ENCODE assay signal across 14 cellular contexts in the genomic region with DNA sequence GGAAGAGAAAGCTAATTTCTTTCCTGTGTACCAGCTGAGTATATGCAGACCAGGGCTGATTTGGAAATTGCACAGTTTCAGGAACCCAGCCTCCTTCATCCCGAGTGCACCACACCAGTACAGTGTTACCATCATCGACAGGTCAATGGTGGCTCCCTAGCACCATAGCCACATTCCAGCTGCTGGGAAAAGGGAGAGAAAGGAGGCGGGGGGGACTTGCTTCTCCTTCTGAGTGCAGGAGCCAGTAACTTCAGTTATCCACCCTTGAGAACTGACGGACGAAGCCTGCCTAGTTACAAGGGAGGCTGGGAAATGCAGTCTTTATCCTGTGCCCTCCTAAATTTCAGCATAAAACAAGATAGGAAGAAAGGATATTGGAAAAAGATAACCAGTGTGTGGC.
DNase-seq lines count a peak whose midpoint lies in the region; ATAC-seq, FAIRE-seq and TF ChIP-seq lines count a peak whose summit lies in the region.
"Had no signal": no experiment of that assay in that cellular context is flagged by ENCODE, and none has a peak within 500 bp of the region (broad histone marks: within the 10 kb centered on the region; RNA-seq: fewer than 3 reads in every experiment).

No MANE protein-coding gene starts in this region.

- H3K9me3 ChIP-seq in astrocyte (ENCODE audit: insufficient read depth, low read depth, low read length) = no peaks in the 10 kb centered on the region
- no peaks in the 10 kb centered on the region for H3K9me3 ChIP-seq in lung (ENCODE audit: control insufficient read depth in 2 of 2, insufficient read depth in 1 of 2, low read length in 1 of 2)
- H3K9me3 ChIP-seq in thyroid gland = no peaks in the 10 kb centered on the region
- H3K9me3 ChIP-seq in MG63 = no peaks in the 10 kb centered on the region

- H4K20me1 ChIP-seq in astrocyte (ENCODE audit: insufficient read depth, low read length) = no peaks in the 10 kb centered on the region

- peak overlapping the region; percentile 49 for H2AFZ ChIP-seq in astrocyte (ENCODE audit: low read depth, low read length)

- H3K4me2 ChIP-seq in astrocyte (ENCODE audit: low read length) = peak overlapping the region; percentile 47

- 58 to 60% methylated on average over 5 of the region's 5 CpGs for WGBS in lung, 2 donors
- 77 to 83% methylated on average over 5 of the region's 5 CpGs for WGBS in thyroid gland, 2 donors

- peaks cover 14% of the 10 kb centered on the region for H3K4me1 Mint-ChIP-seq in activated naive CD8-positive, alpha-beta T cell (ENCODE audit: low read depth)
- H3K4me1 Mint-ChIP-seq in activated naive CD8-positive, alpha-beta T cell treated with anti-CD3 and anti-CD28 coated beads for 36 hours = peaks cover 36% of the 10 kb centered on the region
- peaks cover 51% of the 10 kb centered on the region for H3K4me1 Mint-ChIP-seq in astrocyte (ENCODE audit: low read depth, unreplicated experiment)

- ATAC-seq in lung (ENCODE audit: insufficient read depth, low FRiP score) (no peak), GM21529 (IDR thresholded peaks at IDR 0.05; ENCODE audit: unreplicated experiment) (no peak)

- H3K79me2 ChIP-seq in astrocyte (ENCODE audit: insufficient read depth, low read length) = no peaks in the 10 kb centered on the region

- H3K27ac Mint-ChIP-seq in activated naive CD8-positive, alpha-beta T cell = no peak overlapping the region
- H3K27ac Mint-ChIP-seq in activated naive CD8-positive, alpha-beta T cell treated with anti-CD3 and anti-CD28 coated beads for 36 hours = no peak overlapping the region
- H3K27ac Mint-ChIP-seq in astrocyte (ENCODE audit: unreplicated experiment) = peak overlapping the region; percentile 71

- H3K9me3 Mint-ChIP-seq in activated naive CD8-positive, alpha-beta T cell (ENCODE audit: low read depth) = no peaks in the 10 kb centered on the region
- H3K9me3 Mint-ChIP-seq in activated naive CD8-positive, alpha-beta T cell treated with anti-CD3 and anti-CD28 coated beads for 36 hours = peaks cover 3% of the 10 kb centered on the region
- peaks cover 4% of the 10 kb centered on the region for H3K9me3 Mint-ChIP-seq in astrocyte (ENCODE audit: unreplicated experiment)

- no peaks in the 10 kb centered on the region for H3K36me3 ChIP-seq in astrocyte (ENCODE audit: insufficient read depth, low read length)
- H3K36me3 ChIP-seq in lung (ENCODE audit: control insufficient read depth in 2 of 2, insufficient read depth in 2 of 2, low read length in 2 of 2) = no peaks in the 10 kb centered on the region
- no peaks in the 10 kb centered on the region for H3K36me3 ChIP-seq in thyroid gland
- no peaks in the 10 kb centered on the region for H3K36me3 ChIP-seq in MG63

- H3K9ac ChIP-seq in astrocyte (ENCODE audit: low read length) = peak overlapping the region; percentile 33

- no peaks in the 10 kb centered on the region for H3K27me3 Mint-ChIP-seq in activated naive CD8-positive, alpha-beta T cell
- no peaks in the 10 kb centered on the region for H3K27me3 Mint-ChIP-seq in activated naive CD8-positive, alpha-beta T cell treated with anti-CD3 and anti-CD28 coated beads for 36 hours
- no peaks in the 10 kb centered on the region for H3K27me3 Mint-ChIP-seq in astrocyte (ENCODE audit: low read depth, unreplicated experiment)

- H3K27me3 ChIP-seq in astrocyte (ENCODE audit: insufficient read depth, low read length) = no peaks in the 10 kb centered on the region
- no peaks in the 10 kb centered on the region for H3K27me3 ChIP-seq in lung (ENCODE audit: control insufficient read depth, insufficient read depth)
- H3K27me3 ChIP-seq in thyroid gland = no peaks in the 10 kb centered on the region
- no peaks in the 10 kb centered on the region for H3K27me3 ChIP-seq in MG63

- TF ChIP-seq CTCF in astrocyte (IDR thresholded peaks at IDR 0.05; ENCODE audit: insufficient read depth, low read depth, low read length) = no peak
- TF ChIP-seq CTCF in lung (IDR thresholded peaks at IDR 0.05; ENCODE audit: control extremely low read depth, extremely low read depth) = no peak
- no peak for TF ChIP-seq CTCF in thyroid gland (IDR thresholded peaks at IDR 0.05)

- no peak for TF ChIP-seq POLR2A in thyroid gland (IDR thresholded peaks at IDR 0.05)

- FAIRE-seq in astrocyte (lab: Jason Lieb, UNC) = no peak
- FAIRE-seq: GM12878 had no signal

- H3K4me3 ChIP-seq in astrocyte (ENCODE audit: insufficient read depth, low read depth, low read length) = no peak overlapping the region
- no peak overlapping the region for H3K4me3 ChIP-seq in lung
- no peak overlapping the region for H3K4me3 ChIP-seq in thyroid gland (replicated peaks in 1 of 3)
- no peak overlapping the region for H3K4me3 ChIP-seq in MG63
- H3K4me3 ChIP-seq: GM12878 had no signal

- intact Hi-C loops in thyroid gland (cut with DNase I) = no loop called here

- H3K36me3 Mint-ChIP-seq in activated naive CD8-positive, alpha-beta T cell = peaks cover 3% of the 10 kb centered on the region
- H3K36me3 Mint-ChIP-seq in activated naive CD8-positive, alpha-beta T cell treated with anti-CD3 and anti-CD28 coated beads for 36 hours = no peaks in the 10 kb centered on the region
- H3K36me3 Mint-ChIP-seq in astrocyte (ENCODE audit: low read depth, unreplicated experiment) = no peaks in the 10 kb centered on the region

- H3K27ac ChIP-seq in astrocyte (ENCODE audit: low read depth, low read length) (peak overlapping the region; percentile 48), lung (ENCODE audit: low read depth in 1 of 2, low read length in 1 of 2) (peak overlapping the region; percentile 35 to 76), thyroid gland (peak overlapping the region in 2 of 3 donors; percentile 2 to 11)

- DNase-seq in activated naive CD8-positive, alpha-beta T cell treated with anti-CD3 and anti-CD28 coated beads for 36 hours = no peak
- DNase-seq in astrocyte (ENCODE audit: low read depth) (no peak), lung (ENCODE audit: low spot score) (no peak), thyroid gland (no peak), NCI-H2227 treated with DMSO at 0.1 percent for 48 hours (lab: John Stamatoyannopoulos, UW) (no peak), MG63 (no peak)
- DNase-seq: activated T-cell treated with anti-CD3 and anti-CD28 coated beads for 4 hours, DMS79, MM.1S, NCI-H446 treated with DMSO at 0.1 percent for 48 hours, SHP77 had no signal

- H3K4me1 ChIP-seq in astrocyte (ENCODE audit: insufficient read depth, low read length) (peaks cover 47% of the 10 kb centered on the region), lung (ENCODE audit: control insufficient read depth in 2 of 2, insufficient read depth in 2 of 2, low read length in 2 of 2) (peaks cover 3 to 11% of the 10 kb centered on the region in 2 donors), thyroid gland (peaks cover 0 to 32% of the 10 kb centered on the region in 2 donors)

- H3K4me3 Mint-ChIP-seq in activated naive CD8-positive, alpha-beta T cell = peak overlapping the region; percentile 30
- no peak overlapping the region for H3K4me3 Mint-ChIP-seq in activated naive CD8-positive, alpha-beta T cell treated with anti-CD3 and anti-CD28 coated beads for 36 hours
- no peak overlapping the region for H3K4me3 Mint-ChIP-seq in astrocyte (ENCODE audit: unreplicated experiment)
